12 cellular contexts compared by ENCODE assay signal in genomic region chr12:122100568-122100967, GRCh38. TPM values are rescaled to one million over a fixed set of nuclear protein-coding genes. Genes with fewer than 3 reads are reported as not detected.
DNase-seq lines count a peak whose midpoint lies in the region; ATAC-seq and TF ChIP-seq lines count a peak whose summit lies in the region.
"Had no signal": no experiment of that assay in that cellular context is flagged by ENCODE, and none has a peak within 500 bp of the region (broad histone marks: within the 10 kb centered on the region; RNA-seq: fewer than 3 reads in every experiment).

No MANE protein-coding gene starts in this region.

- H3K9me3 Mint-ChIP-seq in activated T-cell treated with anti-CD3 and anti-CD28 coated beads, Interleukin-2, amount 50 U/mL, for 72 hours, result no peaks in the 10 kb centered on the region
- H3K9me3 Mint-ChIP-seq in activated naive CD8-positive, alpha-beta T cell treated with anti-CD3 and anti-CD28 coated beads, Interleukin-2, amount 10 ng/mL, durations not matched to agents 7 days and 5 days, result no peaks in the 10 kb centered on the region
- H3K9me3 Mint-ChIP-seq in osteocyte (ENCODE audit: unreplicated experiment), result peaks cover 3% of the 10 kb centered on the region
- H3K9me3 Mint-ChIP-seq: IgD-negative memory B cell had no signal

- H3K36me3 Mint-ChIP-seq in activated T-cell treated with anti-CD3 and anti-CD28 coated beads, Interleukin-2, amount 50 U/mL, for 72 hours (ENCODE audit: insufficient read depth in 2 of 2), result no peaks in the 10 kb centered on the region
- H3K36me3 Mint-ChIP-seq in activated naive CD8-positive, alpha-beta T cell treated with anti-CD3 and anti-CD28 coated beads, Interleukin-2, amount 10 ng/mL, durations not matched to agents 7 days and 5 days, result peaks cover 10% of the 10 kb centered on the region
- peaks cover 2% of the 10 kb centered on the region for H3K36me3 Mint-ChIP-seq in osteocyte (ENCODE audit: unreplicated experiment)

- in situ Hi-C loops in gastrocnemius medialis (cut with MboI; ENCODE audit: low sequenced_read_pairs in 4 of 4), result no loop called here

- H3K4me2 ChIP-seq in hepatocyte, result no peak overlapping the region

- H4K20me1 ChIP-seq in hepatocyte (ENCODE audit: insufficient read depth, poor library complexity, severe bottlenecking), result no peaks in the 10 kb centered on the region

- H3K4me3 ChIP-seq in gastrocnemius medialis (no peak overlapping the region), hepatocyte (no peak overlapping the region)

- peaks cover 89% of the 10 kb centered on the region for H3K79me2 ChIP-seq in hepatocyte

- peaks cover 73% of the 10 kb centered on the region for H3K4me1 Mint-ChIP-seq in activated T-cell treated with anti-CD3 and anti-CD28 coated beads, Interleukin-2, amount 50 U/mL, for 72 hours (ENCODE audit: low read depth)
- H3K4me1 Mint-ChIP-seq in activated naive CD8-positive, alpha-beta T cell treated with anti-CD3 and anti-CD28 coated beads, Interleukin-2, amount 10 ng/mL, durations not matched to agents 7 days and 5 days, result peaks cover 55% of the 10 kb centered on the region
- peaks cover 48% of the 10 kb centered on the region for H3K4me1 Mint-ChIP-seq in osteocyte (ENCODE audit: unreplicated experiment)

- DNase-seq in activated T-cell treated with anti-CD3 and anti-CD28 coated beads, Interleukin-2, amount 50 U/mL, for 72 hours, result no peak
- no peak for DNase-seq in activated T-cell treated with anti-CD3 and anti-CD28 coated beads, Interleukin-2, amount 50 U/mL, for 48 hours
- no peak for DNase-seq in activated naive CD8-positive, alpha-beta T cell treated with anti-CD3 and anti-CD28 coated beads, Interleukin-2, amount 10 ng/mL, durations not matched to agents 7 days and 5 days
- DNase-seq in gastrocnemius medialis (no peak), osteocyte (ENCODE audit: extremely low spot score, unreplicated experiment) (no peak), hepatocyte (ENCODE audit: low spot score) (no peak)
- DNase-seq: amniotic stem cell, foreskin fibroblast, NCI-H1048 had no signal

- no peak for TF ChIP-seq CTCF in gastrocnemius medialis (IDR thresholded peaks at IDR 0.05 in 4 of 5, conservative IDR thresholded peaks at IDR 0.05 in 1 of 5)
- no peak for TF ChIP-seq CTCF in osteocyte (IDR thresholded peaks at IDR 0.05)
- TF ChIP-seq CTCF in hepatocyte (IDR thresholded peaks at IDR 0.05; ENCODE audit: poor library complexity), result no peak

- H2AFZ ChIP-seq in hepatocyte, result no peak overlapping the region

- no peak for ATAC-seq in activated T-cell treated with anti-CD3 and anti-CD28 coated beads, Interleukin-2, amount 50 U/mL, for 72 hours (replicated peaks in 1 of 2)
- no peak for ATAC-seq in activated naive CD8-positive, alpha-beta T cell treated with anti-CD3 and anti-CD28 coated beads, Interleukin-2, amount 10 ng/mL, durations not matched to agents 7 days and 5 days (ENCODE audit: low read depth)
- ATAC-seq in gastrocnemius medialis, result no peak
- no peak for ATAC-seq in activated CD4-positive, CD25-positive, alpha-beta regulatory T cell treated with anti-CD3 and anti-CD28 coated beads, Interleukin-2, amount 50 U/mL, for 24 hours

- H3K27me3 ChIP-seq in gastrocnemius medialis, result no peaks in the 10 kb centered on the region
- no peaks in the 10 kb centered on the region for H3K27me3 ChIP-seq in hepatocyte

- H3K9me3 ChIP-seq in KOPT-K1 (ENCODE audit: insufficient read depth, low read length, poor library complexity, severe bottlenecking) (no peaks in the 10 kb centered on the region), gastrocnemius medialis (no peaks in the 10 kb centered on the region), hepatocyte (ENCODE audit: low read depth) (no peaks in the 10 kb centered on the region)

- H3K4me3 Mint-ChIP-seq in activated T-cell treated with anti-CD3 and anti-CD28 coated beads, Interleukin-2, amount 50 U/mL, for 72 hours, result peak overlapping the region; percentile 42 to 72
- H3K4me3 Mint-ChIP-seq in activated naive CD8-positive, alpha-beta T cell treated with anti-CD3 and anti-CD28 coated beads, Interleukin-2, amount 10 ng/mL, durations not matched to agents 7 days and 5 days, result peak overlapping the region; percentile 17
- no peak overlapping the region for H3K4me3 Mint-ChIP-seq in osteocyte (ENCODE audit: unreplicated experiment)

- no peak for TF ChIP-seq POLR2A in gastrocnemius medialis (IDR thresholded peaks at IDR 0.05)

- H3K4me1 ChIP-seq in gastrocnemius medialis, result peaks cover 85 to 95% of the 10 kb centered on the region in 2 donors
- H3K4me1 ChIP-seq in hepatocyte (ENCODE audit: insufficient read depth), result peaks cover 32% of the 10 kb centered on the region

- H3K36me3 ChIP-seq in KOPT-K1 (ENCODE audit: insufficient read depth, low read length), result no peaks in the 10 kb centered on the region
- H3K36me3 ChIP-seq in gastrocnemius medialis, result no peaks in the 10 kb centered on the region
- no peaks in the 10 kb centered on the region for H3K36me3 ChIP-seq in hepatocyte (replicated peaks; ENCODE audit: insufficient read depth, low read depth)

- peak overlapping the region; percentile 66 for H3K27ac Mint-ChIP-seq in activated T-cell treated with anti-CD3 and anti-CD28 coated beads, Interleukin-2, amount 50 U/mL, for 72 hours
- peak overlapping the region; percentile 64 for H3K27ac Mint-ChIP-seq in activated naive CD8-positive, alpha-beta T cell treated with anti-CD3 and anti-CD28 coated beads, Interleukin-2, amount 10 ng/mL, durations not matched to agents 7 days and 5 days
- H3K27ac Mint-ChIP-seq in osteocyte (ENCODE audit: unreplicated experiment), result no peak overlapping the region

- WGBS in hepatocyte (ENCODE audit: low lambda C conversion rate, missing lambda C conversion rate), result 79% methylated on average over 1 of the region's 1 CpG

- no peaks in the 10 kb centered on the region for H3K27me3 Mint-ChIP-seq in activated T-cell treated with anti-CD3 and anti-CD28 coated beads, Interleukin-2, amount 50 U/mL, for 72 hours (ENCODE audit: low read depth)
- no peaks in the 10 kb centered on the region for H3K27me3 Mint-ChIP-seq in activated naive CD8-positive, alpha-beta T cell treated with anti-CD3 and anti-CD28 coated beads, Interleukin-2, amount 10 ng/mL, durations not matched to agents 7 days and 5 days
- H3K27me3 Mint-ChIP-seq in osteocyte (ENCODE audit: unreplicated experiment), result no peaks in the 10 kb centered on the region
- H3K27me3 Mint-ChIP-seq: IgD-negative memory B cell had no signal

- POLR2A ChIA-PET in activated naive CD8-positive, alpha-beta T cell treated with anti-CD3 and anti-CD28 coated beads, Interleukin-2, amount 10 ng/mL, durations not matched to agents 7 days and 5 days (lab: Charles Lee), result interaction anchor here (0.6 to 7.1 kb wide), 3 partner anchors 13 to 573 kb away, joined by 4 to 67 read pairs (median 44); partner anchors contain the start of gene MLXIP

- H3K9me2 ChIP-seq in hepatocyte (replicated peaks; ENCODE audit: insufficient read depth), result no peaks in the 10 kb centered on the region

- intact Hi-C loops in gastrocnemius medialis (cut with DNase I; ENCODE audit: low total_unique reads), result no loop called here

- peak overlapping the region; percentile 71 for H3K27ac ChIP-seq in KOPT-K1 (ENCODE audit: low read depth, low read length, poor library complexity, severe bottlenecking)
- peak overlapping the region; percentile 90 to 97 (median 94) for H3K27ac ChIP-seq in gastrocnemius medialis
- H3K27ac ChIP-seq in hepatocyte, result no peak overlapping the region

RNA-seq across cellular contexts. Expression of gene MLXIP, which starts 22.0 kb away (rescaled TPM):
- total RNA-seq in activated T-cell treated with anti-CD3 and anti-CD28 coated beads, Interleukin-2, amount 50 U/mL, for 72 hours, result 10 to 100 TPM; 17.1 to 17.5 TPM
- total RNA-seq in activated naive CD8-positive, alpha-beta T cell treated with anti-CD3 and anti-CD28 coated beads, Interleukin-2, amount 10 ng/mL, durations not matched to agents 7 days and 5 days, result 10 to 100 TPM; 61.0 to 61.7 TPM
- 10 to 100 TPM; 36.6 to 89.4 (median 79.7) TPM for total RNA-seq in gastrocnemius medialis
- total RNA-seq in osteocyte, result 51.8 and 54.5 TPM in 2 replicates
- 5.6 and 11.5 TPM in 2 replicates for total RNA-seq in hepatocyte
- 33.1 and 39.4 TPM in 2 replicates for polyA plus RNA-seq in hepatocyte
